ENCODE assay signal across 25 cellular contexts in genomic region chr2:229169751-229170150, GRCh38.
A peak's percentile ranks its signal among the peaks of the same experiment; 100 is the strongest.
DNase-seq lines count a peak whose midpoint lies in the region; ATAC-seq and TF ChIP-seq lines count a peak whose summit lies in the region.
"Had no signal": no experiment of that assay in that cellular context is flagged by ENCODE, and none has a peak within 500 bp of the region (broad histone marks: within the 10 kb centered on the region; RNA-seq: fewer than 3 reads in every experiment).

No MANE protein-coding gene starts in this region.

- no peak for ATAC-seq in HG02759 (IDR thresholded peaks at IDR 0.05; ENCODE audit: unreplicated experiment)
- ATAC-seq in foreskin keratinocyte, result no peak
- no peak for ATAC-seq in HG03045 (IDR thresholded peaks at IDR 0.05; ENCODE audit: unreplicated experiment)
- ATAC-seq: naive thymus-derived CD8-positive, alpha-beta T cell; stimulated activated effector memory CD8-positive, alpha-beta T cell treated with anti-CD3 and anti-CD28 coated beads, Interleukin-12 subunit alpha, Interleukin-12 subunit beta, amount 100 ng/mL, for 72 hours had no signal

- no peak overlapping the region for H2AFZ ChIP-seq in mesenchymal stem cell (ENCODE audit: low read depth, low read length)

- H3K27ac ChIP-seq in mesenchymal stem cell (ENCODE audit: low read length, poor library complexity, severe bottlenecking), result no peak overlapping the region
- no peak overlapping the region for H3K27ac ChIP-seq in foreskin keratinocyte
- H3K27ac ChIP-seq: C4-2B, sigmoid colon, upper lobe of left lung had no signal

- no peak overlapping the region for H2BK120ac ChIP-seq in mesenchymal stem cell (ENCODE audit: low read depth, low read length)

- H4K91ac ChIP-seq in mesenchymal stem cell (ENCODE audit: low read length), result no peak overlapping the region

- H3K9ac ChIP-seq in adipocyte (ENCODE audit: low read length) (no peak overlapping the region), mesenchymal stem cell (ENCODE audit: low read length) (no peak overlapping the region)

- no peak overlapping the region for H3K14ac ChIP-seq in mesenchymal stem cell (ENCODE audit: low read length in 2 of 2)

- H3K4me1 ChIP-seq in adipocyte (ENCODE audit: control insufficient read depth, insufficient read depth, low read length), result peaks cover 32% of the 10 kb centered on the region
- H3K4me1 ChIP-seq in mesenchymal stem cell (ENCODE audit: control insufficient read depth, insufficient read depth, low read depth, low read length), result no peaks in the 10 kb centered on the region
- H3K4me1 ChIP-seq in foreskin keratinocyte, result no peaks in the 10 kb centered on the region
- H3K4me1 ChIP-seq: HAP-1, sigmoid colon had no signal

- H2AK5ac ChIP-seq in mesenchymal stem cell (ENCODE audit: low read length, severe bottlenecking), result no peak overlapping the region

- H3K27me3 ChIP-seq in adipocyte (replicated peaks; ENCODE audit: control insufficient read depth, insufficient read depth, low read length), result no peaks in the 10 kb centered on the region
- no peaks in the 10 kb centered on the region for H3K27me3 ChIP-seq in mesenchymal stem cell (ENCODE audit: control insufficient read depth in 1 of 2, insufficient read depth in 1 of 2, low read length in 2 of 2)
- H3K27me3 ChIP-seq in foreskin keratinocyte, result no peaks in the 10 kb centered on the region
- H3K27me3 ChIP-seq: heart right ventricle, sigmoid colon, upper lobe of left lung had no signal

- no peak overlapping the region for H3K18ac ChIP-seq in mesenchymal stem cell (ENCODE audit: low read depth in 1 of 2, low read length in 2 of 2)

- no peaks in the 10 kb centered on the region for H3K36me3 ChIP-seq in adipocyte (ENCODE audit: control insufficient read depth, insufficient read depth, low read length, severe bottlenecking)
- no peaks in the 10 kb centered on the region for H3K36me3 ChIP-seq in mesenchymal stem cell (ENCODE audit: control insufficient read depth in 1 of 2, insufficient read depth in 2 of 2, low read depth in 1 of 2, low read length in 2 of 2)
- H3K36me3 ChIP-seq: HAP-1, sigmoid colon, upper lobe of left lung had no signal

- H2BK5ac ChIP-seq in mesenchymal stem cell (ENCODE audit: low read depth, low read length, poor library complexity, severe bottlenecking), result no peak overlapping the region

- H3K9me3 ChIP-seq in adipocyte (ENCODE audit: control insufficient read depth, low read length) (peaks cover 3% of the 10 kb centered on the region), mesenchymal stem cell (ENCODE audit: control insufficient read depth, low read length) (no peaks in the 10 kb centered on the region)
- H3K9me3 ChIP-seq: HAP-1, sigmoid colon, upper lobe of left lung had no signal

- H4K8ac ChIP-seq in mesenchymal stem cell (ENCODE audit: low read length), result no peak overlapping the region

- H3K4me2 ChIP-seq in mesenchymal stem cell (ENCODE audit: low read length, poor library complexity, severe bottlenecking), result no peak overlapping the region

- peak; percentile 11 for DNase-seq in GM03348 (ENCODE audit: low spot score)
- no peak for DNase-seq in adipocyte (ENCODE audit: low read depth)
- peak; percentile 56 for DNase-seq in fibroblast of gingiva (ENCODE audit: low read depth)
- DNase-seq in mesenchymal stem cell, result peak; percentile 51
- no peak for DNase-seq in foreskin keratinocyte
- DNase-seq: activated CD4-positive, alpha-beta T cell treated with anti-CD3 and anti-CD28 coated beads, Interleukin-2, amount 50 U/mL, for 1 hour; activated gamma-delta T cell treated with Interleukin-2 at 50 U/mL for 16 hours; activated naive CD8-positive, alpha-beta T cell treated with anti-CD3 and anti-CD28 coated beads, Interleukin-2, amount 10 ng/mL, durations not matched to agents 7 days and 5 days; activated T-cell treated with anti-CD3 and anti-CD28 coated beads, Interleukin-2, amount 50 U/mL, for 24 hours; COR-L47; effector CD4-positive, alpha-beta T cell; foreskin melanocyte; heart right ventricle; kidney glomerular epithelial cell; naive thymus-derived CD8-positive, alpha-beta T cell; NCI-H2107; sigmoid colon; stimulated activated CD4-positive, alpha-beta T cell treated with anti-CD3 and anti-CD28 coated beads, Interleukin-15, amount 100 ng/mL, for 24 hours; upper lobe of left lung had no signal

- 71% methylated on average over 4 of the region's 6 CpGs for WGBS in mesenchymal stem cell

- no peak overlapping the region for H2BK12ac ChIP-seq in mesenchymal stem cell (ENCODE audit: low read length in 2 of 2)

- H3K4me3 ChIP-seq in adipocyte (ENCODE audit: low read length) (peak overlapping the region; percentile 1), mesenchymal stem cell (ENCODE audit: insufficient read depth in 1 of 2, low read depth in 1 of 2, low read length in 2 of 2) (peak overlapping the region in 1 of 2 experiments; percentile 77)
- H3K4me3 ChIP-seq: HAP-1, heart right ventricle, lung, sigmoid colon, upper lobe of left lung had no signal

- H2BK15ac ChIP-seq in mesenchymal stem cell (ENCODE audit: low read depth, poor library complexity, severe bottlenecking), result no peak overlapping the region

- no peak overlapping the region for H3K23ac ChIP-seq in mesenchymal stem cell (ENCODE audit: low read length in 2 of 2)

- no peak for TF ChIP-seq CTCF in foreskin keratinocyte (conservative IDR thresholded peaks at IDR 0.05)

- H3K79me1 ChIP-seq in mesenchymal stem cell (replicated peaks; ENCODE audit: low read length, poor library complexity, severe bottlenecking), result no peaks in the 10 kb centered on the region

- H3K4ac ChIP-seq in mesenchymal stem cell (ENCODE audit: low read depth in 1 of 2, low read length in 2 of 2), result no peak overlapping the region

Comparison
In these comparisons a context has a peak if more than half of its experiments do, and no peak if none do; other contexts are left out.
1. DNase-seq: peak in GM03348 (single experiment), fibroblast of gingiva (single experiment) and mesenchymal stem cell (single experiment); none in adipocyte (single experiment) and foreskin keratinocyte (0 of 2).